9 cellular contexts compared by ENCODE assay signal in the genomic region with DNA sequence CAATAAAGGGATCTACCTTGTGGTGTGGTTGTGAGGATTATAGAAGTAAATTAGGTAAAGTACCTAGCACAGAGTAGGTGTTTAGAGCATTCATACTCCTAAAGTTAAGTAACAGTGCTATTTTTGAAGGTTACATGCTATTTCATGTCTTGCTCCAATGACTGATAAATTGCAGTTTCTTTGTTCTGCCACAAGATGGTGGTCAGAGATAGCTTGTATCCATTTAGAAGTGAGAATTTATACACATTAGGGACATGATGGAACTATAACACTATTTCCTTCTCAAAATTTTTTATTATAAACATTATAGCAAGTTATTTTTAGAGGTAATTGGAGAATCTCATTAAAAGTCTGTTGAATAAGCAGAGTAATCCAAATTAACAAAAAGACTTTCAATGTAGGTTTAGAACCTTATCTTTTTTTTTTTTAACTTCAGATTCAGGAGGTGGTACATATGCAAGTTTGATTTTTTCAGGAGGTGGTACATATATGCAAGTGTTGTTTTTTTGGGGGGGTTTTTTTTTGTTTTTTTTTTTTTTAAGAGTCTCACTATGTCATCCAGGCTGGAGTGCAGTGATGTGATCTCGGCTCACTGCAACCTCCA. TPM values are rescaled to one million over a fixed set of nuclear protein-coding genes. Genes with fewer than 3 reads are reported as not detected.
DNase-seq lines count a peak whose midpoint lies in the region; ATAC-seq and TF ChIP-seq lines count a peak whose summit lies in the region.
"Had no signal": no experiment of that assay in that cellular context is flagged by ENCODE, and none has a peak within 500 bp of the region (broad histone marks: within the 10 kb centered on the region; RNA-seq: fewer than 3 reads in every experiment).

No MANE protein-coding gene starts in this region.

- H3K27ac Mint-ChIP-seq in chondrocyte (ENCODE audit: unreplicated experiment) (peak overlapping the region; percentile 19), memory B cell (no peak overlapping the region)

- WGBS in lower leg skin, 2 donors = 100% methylated on average over 1 of the region's 1 CpG

- no peak for TF ChIP-seq POLR2A in lower leg skin (IDR thresholded peaks at IDR 0.05)

- ATAC-seq in GM21786 (IDR thresholded peaks at IDR 0.05; ENCODE audit: unreplicated experiment) (peak; percentile 66), memory B cell (ENCODE audit: low read depth) (peak; percentile 60)

- H3K9me3 Mint-ChIP-seq in chondrocyte (ENCODE audit: low read depth) = no peaks in the 10 kb centered on the region
- no peaks in the 10 kb centered on the region for H3K9me3 Mint-ChIP-seq in memory B cell

- DNase-seq in NCI-H1092 treated with DMSO at 0.1 percent for 48 hours (lab: John Stamatoyannopoulos, UW) (peak; percentile 14), NCI-H1092 (lab: John Stamatoyannopoulos, UW) (no peak), NCI-H748 (lab: John Stamatoyannopoulos, UW; ENCODE audit: unreplicated experiment) (peak; percentile 46), chondrocyte (ENCODE audit: low spot score) (no peak), memory B cell (ENCODE audit: low spot score in 2 of 2) (peak in 1 of 2 donors; percentile 12), lower leg skin (ENCODE audit: low spot score in 2 of 2) (no peak), activated gamma-delta T cell (lab: John Stamatoyannopoulos, UW) (no peak)

- TF ChIP-seq CTCF in chondrocyte (IDR thresholded peaks at IDR 0.05) (peak; percentile 92), lower leg skin (IDR thresholded peaks at IDR 0.05) (peak in 1 of 3 donors; percentile 71)

- peaks cover 14% of the 10 kb centered on the region for H3K4me1 Mint-ChIP-seq in chondrocyte (ENCODE audit: low read depth)
- peaks cover 3% of the 10 kb centered on the region for H3K4me1 Mint-ChIP-seq in memory B cell

- no peaks in the 10 kb centered on the region for H3K27me3 Mint-ChIP-seq in chondrocyte (ENCODE audit: low read depth)
- H3K27me3 Mint-ChIP-seq in memory B cell = no peaks in the 10 kb centered on the region

- peaks cover 7% of the 10 kb centered on the region for H3K36me3 Mint-ChIP-seq in chondrocyte (ENCODE audit: low read depth)
- peaks cover 14% of the 10 kb centered on the region for H3K36me3 Mint-ChIP-seq in memory B cell

- H3K4me3 Mint-ChIP-seq in chondrocyte (ENCODE audit: unreplicated experiment) = no peak overlapping the region
- no peak overlapping the region for H3K4me3 Mint-ChIP-seq in memory B cell

- no peak overlapping the region for H3K4me3 ChIP-seq in lower leg skin (ENCODE audit: low read depth, poor library complexity, severe bottlenecking)
- H3K4me3 ChIP-seq: BLaER1 had no signal

- intact Hi-C loops in lower leg skin (cut with DNase I; ENCODE audit: low total_unique reads) = no loop called here

RNA-seq across cellular contexts. Expression of gene MTREX, which starts 17.1 kb away (rescaled TPM):
- total RNA-seq in chondrocyte (44.1 to 63.3 TPM (median 45.3 TPM) in 3 replicates), lower leg skin (10 to 100 TPM; 50.7 to 68.3 (median 64.1) TPM)

RNA-seq across cellular contexts. Expression of gene DHX29, which starts 17.4 kb away (rescaled TPM):
- 22.2 to 32.2 TPM (median 23.0 TPM) in 3 replicates for total RNA-seq in chondrocyte
- 10 to 100 TPM; 24.2 to 27.9 (median 25.4) TPM for total RNA-seq in lower leg skin

Comparison
In these comparisons a context has a peak if more than half of its experiments do, and no peak if none do; other contexts are left out.
1. DNase-seq: peak in NCI-H1092 treated with DMSO at 0.1 percent for 48 hours (single experiment) and NCI-H748 (single experiment); none in NCI-H1092 (single experiment), chondrocyte (single experiment), lower leg skin (0 of 2) and activated gamma-delta T cell (single experiment).